8 cellular contexts compared by ENCODE assay signal in genomic region chr3:124928333-124929202, GRCh38. TPM values are rescaled to one million over a fixed set of nuclear protein-coding genes. Genes with fewer than 3 reads are reported as not detected.
A peak's percentile ranks its signal among the peaks of the same experiment; 100 is the strongest.
DNase-seq lines count a peak whose midpoint lies in the region; ATAC-seq and FAIRE-seq lines count a peak whose summit lies in the region.

No MANE protein-coding gene starts in this region.

- CTCF ChIA-PET in activated CD4-positive, alpha-beta T cell treated with anti-CD3 and anti-CD28 coated beads, Interleukin-2, amount 10 ng/mL, durations not matched to agents 7 days and 5 days (lab: Charles Lee): interaction anchor here (0.8 to 1.7 kb wide), 3 partner anchors 27 to 709 kb away, joined by 3 to 5 read pairs (median 3); no protein-coding TSS in a partner anchor

- H3K27ac Mint-ChIP-seq in activated CD4-positive, alpha-beta T cell treated with anti-CD3 and anti-CD28 coated beads, Interleukin-2, amount 10 ng/mL, durations not matched to agents 7 days and 5 days: no peak overlapping the region

- no peak overlapping the region for H2AK5ac ChIP-seq in mesendoderm (ENCODE audit: low read length)

- no peaks in the 10 kb centered on the region for H3K9me3 Mint-ChIP-seq in activated CD4-positive, alpha-beta T cell treated with anti-CD3 and anti-CD28 coated beads, Interleukin-2, amount 10 ng/mL, durations not matched to agents 7 days and 5 days

- H3K36me3 Mint-ChIP-seq in activated CD4-positive, alpha-beta T cell treated with anti-CD3 and anti-CD28 coated beads, Interleukin-2, amount 10 ng/mL, durations not matched to agents 7 days and 5 days (ENCODE audit: low read depth): no peaks in the 10 kb centered on the region

- no peak overlapping the region for H4K8ac ChIP-seq in mesendoderm (ENCODE audit: low read depth, low read length)

- no peak overlapping the region for H3K23ac ChIP-seq in mesendoderm (ENCODE audit: low read length)

- no peak overlapping the region for H3K4me3 ChIP-seq in mesendoderm (ENCODE audit: low read length)

- peak; percentile 78 for FAIRE-seq in GM18507 (lab: Jason Lieb, UNC)

- peaks cover 40% of the 10 kb centered on the region for H3K27me3 Mint-ChIP-seq in activated CD4-positive, alpha-beta T cell treated with anti-CD3 and anti-CD28 coated beads, Interleukin-2, amount 10 ng/mL, durations not matched to agents 7 days and 5 days

- WGBS in mesendoderm (ENCODE audit: extremely low coverage, insufficient coverage, low lambda C conversion rate): no CpG with 5 or more reads among the region's 4 CpGs

- H3K4me3 Mint-ChIP-seq in activated CD4-positive, alpha-beta T cell treated with anti-CD3 and anti-CD28 coated beads, Interleukin-2, amount 10 ng/mL, durations not matched to agents 7 days and 5 days: no peak overlapping the region

- ATAC-seq in GM18870 (IDR thresholded peaks at IDR 0.05; ENCODE audit: unreplicated experiment): no peak

- no peaks in the 10 kb centered on the region for H3K27me3 ChIP-seq in mesendoderm (ENCODE audit: insufficient read depth, low read length, poor library complexity)

- H3K79me1 ChIP-seq in mesendoderm (ENCODE audit: low read length): no peaks in the 10 kb centered on the region

- no peak overlapping the region for H2BK120ac ChIP-seq in mesendoderm (ENCODE audit: low read depth, low read length)

- DNase-seq in ACHN (peak; percentile 65), GM18507 (ENCODE audit: extremely low spot score, insufficient read length, low read depth) (no peak), NCI-H446 treated with DMSO at 0.1 percent for 48 hours (lab: John Stamatoyannopoulos, UW) (peak; percentile 57), ecto neural progenitor cell (ENCODE audit: low spot score) (peak; percentile 55), mesendoderm (peak; percentile 61)
- DNase-seq in activated CD4-positive, alpha-beta T cell treated with anti-CD3 and anti-CD28 coated beads, Interleukin-2, amount 10 ng/mL, durations not matched to agents 7 days and 5 days: peak; percentile 74
- peak; percentile 30 to 44 for DNase-seq in stimulated activated CD8-positive, alpha-beta memory T cell treated with anti-CD3 and anti-CD28 coated beads, Interleukin-4, amount 100 ng/mL, for 4 hours (ENCODE audit: low read depth in 2 of 2, low spot score in 1 of 2)

- no peak overlapping the region for H3K27ac ChIP-seq in mesendoderm (ENCODE audit: low read depth, low read length)

- no peaks in the 10 kb centered on the region for H3K36me3 ChIP-seq in mesendoderm (ENCODE audit: control insufficient read depth, insufficient read depth, low read length)

- no peak overlapping the region for H3K4me2 ChIP-seq in mesendoderm (ENCODE audit: low read length)

- H3K56ac ChIP-seq in mesendoderm (ENCODE audit: low read length): no peak overlapping the region

- no peak overlapping the region for H2BK15ac ChIP-seq in mesendoderm (replicated peaks; ENCODE audit: low read depth)

- POLR2A ChIA-PET in activated CD4-positive, alpha-beta T cell treated with anti-CD3 and anti-CD28 coated beads, Interleukin-2, amount 10 ng/mL, durations not matched to agents 7 days and 5 days (lab: Charles Lee): no interaction called here

- no peak overlapping the region for H2BK5ac ChIP-seq in mesendoderm (ENCODE audit: low read length)

- no peak overlapping the region for H3K18ac ChIP-seq in mesendoderm (ENCODE audit: low read length)

- no peak overlapping the region for H3K4ac ChIP-seq in mesendoderm (ENCODE audit: low read depth, low read length)

- no peaks in the 10 kb centered on the region for H3K79me2 ChIP-seq in mesendoderm (ENCODE audit: control insufficient read depth, insufficient read depth, low read length)

- H3K4me1 Mint-ChIP-seq in activated CD4-positive, alpha-beta T cell treated with anti-CD3 and anti-CD28 coated beads, Interleukin-2, amount 10 ng/mL, durations not matched to agents 7 days and 5 days: peaks cover 4% of the 10 kb centered on the region

- no peaks in the 10 kb centered on the region for H3K4me1 ChIP-seq in mesendoderm (ENCODE audit: control insufficient read depth, low read depth, low read length)

- H3K9ac ChIP-seq in mesendoderm (ENCODE audit: low read length): no peak overlapping the region

- in situ Hi-C loops in ACHN (cut with HindIII; ENCODE audit: low pct_ligation_motif_present, low pct_unique_long_range_greater_than_20kb, low sequenced_read_pairs): no loop called here

- H4K5ac ChIP-seq in mesendoderm (ENCODE audit: low read length): no peak overlapping the region

RNA-seq across cellular contexts. Expression of gene MUC13, which starts 6.0 kb away (rescaled TPM):
- total RNA-seq in activated CD4-positive, alpha-beta T cell treated with anti-CD3 and anti-CD28 coated beads, Interleukin-2, amount 10 ng/mL, durations not matched to agents 7 days and 5 days: not detected
- 0.13 TPM for polyA plus RNA-seq in mesendoderm (2013, experiment 1 of 2)
- 0.11 TPM for polyA plus RNA-seq in mesendoderm (2013, experiment 2 of 2)

RNA-seq across cellular contexts. Expression of gene ITGB5, which starts 41.4 kb away (rescaled TPM):
- under 1 TPM; 0.15 to 0.37 TPM for total RNA-seq in activated CD4-positive, alpha-beta T cell treated with anti-CD3 and anti-CD28 coated beads, Interleukin-2, amount 10 ng/mL, durations not matched to agents 7 days and 5 days
- 201 TPM for polyA plus RNA-seq in mesendoderm (2013, experiment 1 of 2)
- polyA plus RNA-seq in mesendoderm (2013, experiment 2 of 2): 194 TPM
